ENCODE assay signal across 1 cellular context in genomic region chr14:54652188-54652889, GRCh38.
TF ChIP-seq lines count a peak whose summit lies in the region.

No MANE protein-coding gene starts in this region.

TF ChIP-seq in endothelial cell of umbilical vein, 7 proteins besides CTCF, POLR2A, EP300 and RAD21 (continued from another document):
- TF ChIP-seq JUN (IDR thresholded peaks at IDR 0.05; ENCODE audit: borderline replicate concordance, insufficient read depth, insufficient read length, low read depth), result peak; percentile 98
